ENCODE assay signal across 7 cellular contexts in the genomic region with DNA sequence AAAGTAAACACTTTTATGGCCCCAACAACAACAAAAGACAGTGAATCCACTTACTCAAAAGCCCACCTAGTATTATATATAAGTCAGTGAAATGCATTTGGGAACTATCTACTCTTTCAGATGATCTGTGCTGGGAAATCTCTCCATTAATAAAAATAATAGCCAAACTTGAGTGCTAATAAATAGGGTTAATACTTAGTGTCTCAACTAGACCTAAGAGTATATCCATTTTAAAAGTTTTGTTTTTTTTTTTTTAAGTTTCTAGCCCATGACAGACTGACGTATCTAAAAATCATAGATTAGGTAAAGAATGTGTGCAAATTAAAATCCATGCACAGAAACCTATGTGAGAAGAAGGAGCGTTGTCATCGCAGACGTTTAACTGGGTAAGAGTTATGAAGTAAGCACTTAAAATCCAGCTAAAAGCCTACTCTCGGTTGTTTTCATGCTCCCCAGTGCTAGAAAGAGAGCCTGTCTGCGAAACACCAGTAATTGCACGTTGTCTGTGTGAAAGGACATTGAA.
DNase-seq lines count a peak whose midpoint lies in the region; ATAC-seq and TF ChIP-seq lines count a peak whose summit lies in the region.

No MANE protein-coding gene starts in this region.

- peak overlapping the region; percentile 83 for H3K4me2 ChIP-seq in HCT116 (ENCODE audit: low read length)

- H3K27me3 ChIP-seq in HCT116 (ENCODE audit: insufficient read depth, low read length) (no peaks in the 10 kb centered on the region), WERI-Rb-1 (ENCODE audit: insufficient read depth, low read depth, severe bottlenecking) (no peaks in the 10 kb centered on the region), right cardiac atrium (ENCODE audit: control insufficient read depth, insufficient read depth) (no peaks in the 10 kb centered on the region), spleen (replicated peaks in 1 of 7) (no peaks in the 10 kb centered on the region)

- H3K4me1 ChIP-seq in HCT116 (ENCODE audit: control insufficient read depth in 1 of 2, insufficient read depth in 2 of 2, low read length in 2 of 2) = peaks cover 3 to 10% of the 10 kb centered on the region in 2 experiments
- H3K4me1 ChIP-seq in right cardiac atrium (ENCODE audit: control insufficient read depth, insufficient read depth, low read length) = peaks cover 2% of the 10 kb centered on the region
- peaks cover 2 to 42% (median 32%) of the 10 kb centered on the region in 6 donors for H3K4me1 ChIP-seq in spleen

- H3K9me3 ChIP-seq in HCT116 (ENCODE audit: control insufficient read depth in 1 of 2, insufficient read depth in 1 of 2, low read depth in 1 of 2, low read length in 2 of 2) (no peaks in the 10 kb centered on the region), WERI-Rb-1 (ENCODE audit: severe bottlenecking) (no peaks in the 10 kb centered on the region), right cardiac atrium (ENCODE audit: control insufficient read depth, low read length) (no peaks in the 10 kb centered on the region), spleen (no peaks in the 10 kb centered on the region)

- no peak for TF ChIP-seq POLR2A in HCT116 (IDR thresholded peaks at IDR 0.05; ENCODE audit: borderline replicate concordance, extremely low read depth, insufficient read depth, insufficient read length)
- no peak for TF ChIP-seq POLR2A in spleen (IDR thresholded peaks at IDR 0.05)

- POLR2A ChIA-PET in HCT116 (lab: Charles Lee) = no interaction called here

- H3K36me3 ChIP-seq in HCT116 (ENCODE audit: control insufficient read depth in 1 of 2, insufficient read depth in 2 of 2, low read length in 2 of 2) (no peaks in the 10 kb centered on the region), WERI-Rb-1 (no peaks in the 10 kb centered on the region), spleen (no peaks in the 10 kb centered on the region)

- RAD21 ChIA-PET in HCT116 (lab: Charles Lee; ENCODE audit: low non-redundant PET in 1 of 2, low total read pairs in 2 of 2, uncharacterized antibody in 2 of 2, unreplicated experiment in 2 of 2) = no interaction called here

- H3K27ac ChIP-seq in HCT116 (ENCODE audit: low read depth, low read length) (no peak overlapping the region), WERI-Rb-1 (peak overlapping the region; percentile 77), right cardiac atrium (ENCODE audit: low read length) (peak overlapping the region; percentile 76), spleen (peak overlapping the region; percentile 61 to 91 (median 84))

- H3K4me3 ChIP-seq in HCT116 (replicated peaks in 1 of 2; ENCODE audit: low read depth in 1 of 2, low read length in 2 of 2) = peak overlapping the region; percentile 24 to 51
- peak overlapping the region; percentile 79 for H3K4me3 ChIP-seq in WERI-Rb-1 (ENCODE audit: low read depth, low read length)
- H3K4me3 ChIP-seq in right cardiac atrium (ENCODE audit: low read length) = peak overlapping the region; percentile 57
- peak overlapping the region; percentile 36 to 72 (median 40) for H3K4me3 ChIP-seq in spleen

- 13% methylated on average over 7 of the region's 7 CpGs for WGBS in right cardiac atrium
- 25 to 36% (median 28%) methylated on average over 7 of the region's 7 CpGs for WGBS in spleen, 5 donors

- no peaks in the 10 kb centered on the region for H3K9me2 ChIP-seq in HCT116 (ENCODE audit: insufficient read depth)

- DNase-seq in HCT116 (ENCODE audit: low read depth, low spot score) = no peak
- no peak for DNase-seq in WERI-Rb-1
- no peak for DNase-seq in right cardiac atrium
- DNase-seq in spleen = no peak
- no peak for DNase-seq in NCI-H1092 treated with DMSO at 0.1 percent for 48 hours (lab: John Stamatoyannopoulos, UW)
- no peak for DNase-seq in posterior cingulate gyrus

- intact Hi-C loops in HCT116 (cut with micrococcal nuclease) (no loop called here), right cardiac atrium (cut with DNase I) (no loop called here), spleen (cut with DNase I; ENCODE audit: low total_unique reads) (no loop called here), posterior cingulate gyrus (cut with DNase I) (loop anchor here (5.0 kb wide), 2 partner anchors 85 kb away; a partner anchor contains a TSS)

- no peaks in the 10 kb centered on the region for H4K20me1 ChIP-seq in HCT116 (ENCODE audit: insufficient read depth)

- H2AFZ ChIP-seq in HCT116 (ENCODE audit: low read depth, low read length, poor library complexity, severe bottlenecking) = peak overlapping the region; percentile 100

- CTCF ChIA-PET in HCT116 (lab: Charles Lee) = no interaction called here

- H3K9ac ChIP-seq in HCT116 (ENCODE audit: low read length) = peak overlapping the region; percentile 17; the same call in 1 of the 2 replicates

- no peaks in the 10 kb centered on the region for H3K79me2 ChIP-seq in HCT116 (ENCODE audit: insufficient read depth, low read length)

- BruUV-seq in HCT116 (replicated peaks; lab: Mats Ljungman, UMichigan) = no TSS peak

- no peak for TF ChIP-seq RAD21 in HCT116 (IDR thresholded peaks at IDR 0.05; ENCODE audit: low read depth)

- TF ChIP-seq CTCF in HCT116 (IDR thresholded peaks at IDR 0.05 in 2 of 3, conservative IDR thresholded peaks at IDR 0.05 in 1 of 3; ENCODE audit: borderline replicate concordance in 1 of 3, insufficient read depth in 1 of 3, low read depth in 2 of 3, low read length in 2 of 3) = no peak
- TF ChIP-seq CTCF in WERI-Rb-1 (IDR thresholded peaks at IDR 0.05; ENCODE audit: low read depth, low read length) = no peak
- no peak for TF ChIP-seq CTCF in spleen (IDR thresholded peaks at IDR 0.05 in 8 of 11, conservative IDR thresholded peaks at IDR 0.05 in 3 of 11)

- no peak for ATAC-seq in HCT116
- ATAC-seq in right cardiac atrium = no peak
- ATAC-seq in HG03095 (IDR thresholded peaks at IDR 0.05; ENCODE audit: unreplicated experiment) = no peak

TF ChIP-seq in HCT116, 20 proteins besides CTCF, POLR2A, EP300 and RAD21:
- TF ChIP-seq, protein P1, sequence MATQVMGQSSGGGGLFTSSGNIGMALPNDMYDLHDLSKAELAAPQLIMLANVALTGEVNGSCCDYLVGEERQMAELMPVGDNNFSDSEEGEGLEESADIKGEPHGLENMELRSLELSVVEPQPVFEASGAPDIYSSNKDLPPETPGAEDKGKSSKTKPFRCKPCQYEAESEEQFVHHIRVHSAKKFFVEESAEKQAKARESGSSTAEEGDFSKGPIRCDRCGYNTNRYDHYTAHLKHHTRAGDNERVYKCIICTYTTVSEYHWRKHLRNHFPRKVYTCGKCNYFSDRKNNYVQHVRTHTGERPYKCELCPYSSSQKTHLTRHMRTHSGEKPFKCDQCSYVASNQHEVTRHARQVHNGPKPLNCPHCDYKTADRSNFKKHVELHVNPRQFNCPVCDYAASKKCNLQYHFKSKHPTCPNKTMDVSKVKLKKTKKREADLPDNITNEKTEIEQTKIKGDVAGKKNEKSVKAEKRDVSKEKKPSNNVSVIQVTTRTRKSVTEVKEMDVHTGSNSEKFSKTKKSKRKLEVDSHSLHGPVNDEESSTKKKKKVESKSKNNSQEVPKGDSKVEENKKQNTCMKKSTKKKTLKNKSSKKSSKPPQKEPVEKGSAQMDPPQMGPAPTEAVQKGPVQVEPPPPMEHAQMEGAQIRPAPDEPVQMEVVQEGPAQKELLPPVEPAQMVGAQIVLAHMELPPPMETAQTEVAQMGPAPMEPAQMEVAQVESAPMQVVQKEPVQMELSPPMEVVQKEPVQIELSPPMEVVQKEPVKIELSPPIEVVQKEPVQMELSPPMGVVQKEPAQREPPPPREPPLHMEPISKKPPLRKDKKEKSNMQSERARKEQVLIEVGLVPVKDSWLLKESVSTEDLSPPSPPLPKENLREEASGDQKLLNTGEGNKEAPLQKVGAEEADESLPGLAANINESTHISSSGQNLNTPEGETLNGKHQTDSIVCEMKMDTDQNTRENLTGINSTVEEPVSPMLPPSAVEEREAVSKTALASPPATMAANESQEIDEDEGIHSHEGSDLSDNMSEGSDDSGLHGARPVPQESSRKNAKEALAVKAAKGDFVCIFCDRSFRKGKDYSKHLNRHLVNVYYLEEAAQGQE (IDR thresholded peaks at IDR 0.05; ENCODE audit: low read depth) = no peak
- TF ChIP-seq ZNF274 (IDR thresholded peaks at IDR 0.05; ENCODE audit: low read depth, low read length) (no peak), ELF1 (IDR thresholded peaks at IDR 0.05; ENCODE audit: borderline replicate concordance, low read depth) (no peak), SIN3A (IDR thresholded peaks at IDR 0.05; ENCODE audit: low read depth) (no peak), EZH2 (IDR thresholded peaks at IDR 0.05) (no peak)
